In the genomic region with DNA sequence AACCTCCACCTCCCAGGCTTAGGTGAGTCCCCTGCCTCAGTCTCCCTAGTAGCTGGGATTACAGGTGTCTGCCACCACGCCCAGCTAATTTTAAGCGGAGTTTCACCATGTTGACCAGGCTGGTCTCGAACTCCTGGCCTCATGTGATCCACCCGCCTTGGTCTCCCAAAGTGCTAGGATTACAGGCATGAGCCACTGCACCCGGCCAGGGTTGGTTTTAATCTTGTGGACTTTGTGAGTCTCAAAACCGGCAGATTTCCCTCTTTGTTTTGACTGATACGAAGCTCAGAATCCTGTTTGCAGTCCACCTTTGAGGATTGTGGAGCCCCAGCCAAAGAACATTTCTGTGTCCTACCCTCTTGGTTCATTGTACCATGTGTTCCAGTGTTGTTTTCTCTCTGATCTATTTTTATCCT, we compare ENCODE assay signal across 15 cellular contexts. TPM values are rescaled to one million over a fixed set of nuclear protein-coding genes. Genes with fewer than 3 reads are reported as not detected.
DNase-seq lines count a peak whose midpoint lies in the region; ATAC-seq and TF ChIP-seq lines count a peak whose summit lies in the region.
"Had no signal": no experiment of that assay in that cellular context is flagged by ENCODE, and none has a peak within 500 bp of the region (broad histone marks: within the 10 kb centered on the region; RNA-seq: fewer than 3 reads in every experiment).

No MANE protein-coding gene starts in this region.

- no peak overlapping the region for H3K14ac ChIP-seq in mesenchymal stem cell (ENCODE audit: low read length in 2 of 2)

- no peaks in the 10 kb centered on the region for H3K27me3 ChIP-seq in esophagus muscularis mucosa
- no peaks in the 10 kb centered on the region for H3K27me3 ChIP-seq in mucosa of rectum (ENCODE audit: control insufficient read depth in 2 of 2, insufficient read depth in 2 of 2, low read length in 2 of 2)
- H3K27me3 ChIP-seq in mesenchymal stem cell (ENCODE audit: control insufficient read depth in 1 of 2, insufficient read depth in 1 of 2, low read length in 2 of 2) = no peaks in the 10 kb centered on the region
- H3K27me3 ChIP-seq: SJSA1 had no signal

- no peak overlapping the region for H2BK15ac ChIP-seq in mesenchymal stem cell (ENCODE audit: low read depth, poor library complexity, severe bottlenecking)

- ATAC-seq in natural killer cell treated with Interleukin-12 subunit alpha and Interleukin-12 subunit beta and Interleukin-15 and Interleukin-18, amount 100 ng/mL, for 72 hours = no peak
- no peak for ATAC-seq in HG03521 (IDR thresholded peaks at IDR 0.05; ENCODE audit: unreplicated experiment)

- H3K36me3 Mint-ChIP-seq in type B pancreatic cell = peaks cover 5% of the 10 kb centered on the region
- H3K36me3 Mint-ChIP-seq in natural killer cell treated with Interleukin-12 subunit alpha and Interleukin-12 subunit beta and Interleukin-15 and Interleukin-18, amount 100 ng/mL, for 72 hours = no peaks in the 10 kb centered on the region
- H3K36me3 Mint-ChIP-seq: CD4-positive, alpha-beta memory T cell had no signal

- H2BK12ac ChIP-seq in mesenchymal stem cell (ENCODE audit: low read length in 2 of 2) = no peak overlapping the region

- TF ChIP-seq CTCF in VCaP (conservative IDR thresholded peaks at IDR 0.05) (no peak), esophagus muscularis mucosa (IDR thresholded peaks at IDR 0.05) (no peak), type B pancreatic cell (conservative IDR thresholded peaks at IDR 0.05) (no peak)

- peak overlapping the region; percentile 60 for H3K27ac Mint-ChIP-seq in type B pancreatic cell
- no peak overlapping the region for H3K27ac Mint-ChIP-seq in natural killer cell treated with Interleukin-12 subunit alpha and Interleukin-12 subunit beta and Interleukin-15 and Interleukin-18, amount 100 ng/mL, for 72 hours
- H3K27ac Mint-ChIP-seq: CD4-positive, alpha-beta memory T cell had no signal

- H3K9ac ChIP-seq in mucosa of rectum (ENCODE audit: low read depth in 1 of 2, low read length in 2 of 2) = no peak overlapping the region
- H3K9ac ChIP-seq in mesenchymal stem cell (ENCODE audit: low read length) = no peak overlapping the region

- peak overlapping the region in 1 of 4 donors; percentile 4 for H3K4me3 ChIP-seq in esophagus muscularis mucosa
- H3K4me3 ChIP-seq in mucosa of rectum (ENCODE audit: low read length in 2 of 2) = no peak overlapping the region
- no peak overlapping the region for H3K4me3 ChIP-seq in mesenchymal stem cell (ENCODE audit: insufficient read depth in 1 of 2, low read depth in 1 of 2, low read length in 2 of 2)
- H3K4me3 ChIP-seq: lower lobe of right lung, SJSA1 had no signal

- H2BK120ac ChIP-seq in mesenchymal stem cell (ENCODE audit: low read depth, low read length) = no peak overlapping the region

- no peak overlapping the region for H4K8ac ChIP-seq in mesenchymal stem cell (ENCODE audit: low read length)

- H3K4ac ChIP-seq in mesenchymal stem cell (ENCODE audit: low read depth in 1 of 2, low read length in 2 of 2) = no peak overlapping the region

- peaks cover 17% of the 10 kb centered on the region for H3K79me1 ChIP-seq in mesenchymal stem cell (replicated peaks; ENCODE audit: low read length, poor library complexity, severe bottlenecking)

- H3K4me2 ChIP-seq in mesenchymal stem cell (ENCODE audit: low read length, poor library complexity, severe bottlenecking) = no peak overlapping the region

- no peak overlapping the region for H4K91ac ChIP-seq in mesenchymal stem cell (ENCODE audit: low read length)

- H3K18ac ChIP-seq in mesenchymal stem cell (ENCODE audit: low read depth in 1 of 2, low read length in 2 of 2) = no peak overlapping the region

- H3K27ac ChIP-seq in VCaP (peak overlapping the region; percentile 85), esophagus muscularis mucosa (replicated peaks in 1 of 4) (peak overlapping the region; percentile 74 to 85 (median 80)), mucosa of rectum (ENCODE audit: low read depth in 2 of 2, low read length in 2 of 2) (peak overlapping the region; percentile 43 to 54), mesenchymal stem cell (ENCODE audit: low read length, poor library complexity, severe bottlenecking) (no peak overlapping the region)
- H3K27ac ChIP-seq: SJSA1 had no signal

- H2AK5ac ChIP-seq in mesenchymal stem cell (ENCODE audit: low read length, severe bottlenecking) = no peak overlapping the region

- no peak for TF ChIP-seq POLR2A in esophagus muscularis mucosa (IDR thresholded peaks at IDR 0.05; ENCODE audit: low read depth)

- H3K36me3 ChIP-seq in esophagus muscularis mucosa = peaks cover 0 to 22% (median 9%) of the 10 kb centered on the region in 4 donors
- peaks cover 0 to 2% of the 10 kb centered on the region in 2 donors for H3K36me3 ChIP-seq in mucosa of rectum (ENCODE audit: control insufficient read depth in 2 of 2, insufficient read depth in 2 of 2, low read length in 2 of 2)
- peaks cover 19 to 21% of the 10 kb centered on the region in 2 experiments for H3K36me3 ChIP-seq in mesenchymal stem cell (ENCODE audit: control insufficient read depth in 1 of 2, insufficient read depth in 2 of 2, low read depth in 1 of 2, low read length in 2 of 2)
- H3K36me3 ChIP-seq: lower lobe of right lung had no signal

- H3K9me3 ChIP-seq in esophagus muscularis mucosa = no peaks in the 10 kb centered on the region
- H3K9me3 ChIP-seq in mucosa of rectum (ENCODE audit: control insufficient read depth in 2 of 2, low read length in 2 of 2) = no peaks in the 10 kb centered on the region
- H3K9me3 ChIP-seq in mesenchymal stem cell (ENCODE audit: control insufficient read depth, low read length) = no peaks in the 10 kb centered on the region
- H3K9me3 ChIP-seq: lower lobe of right lung, SJSA1 had no signal

- H2BK5ac ChIP-seq in mesenchymal stem cell (ENCODE audit: low read depth, low read length, poor library complexity, severe bottlenecking) = no peak overlapping the region

- H3K27me3 Mint-ChIP-seq in type B pancreatic cell = no peaks in the 10 kb centered on the region
- H3K27me3 Mint-ChIP-seq in natural killer cell treated with Interleukin-12 subunit alpha and Interleukin-12 subunit beta and Interleukin-15 and Interleukin-18, amount 100 ng/mL, for 72 hours = peaks cover 0 to 7% of the 10 kb centered on the region in 2 donors

- H3K9me3 Mint-ChIP-seq in type B pancreatic cell = no peaks in the 10 kb centered on the region
- no peaks in the 10 kb centered on the region for H3K9me3 Mint-ChIP-seq in natural killer cell treated with Interleukin-12 subunit alpha and Interleukin-12 subunit beta and Interleukin-15 and Interleukin-18, amount 100 ng/mL, for 72 hours

- TF ChIP-seq EP300 in esophagus muscularis mucosa (IDR thresholded peaks at IDR 0.05) = no peak

- H3K4me1 ChIP-seq in esophagus muscularis mucosa (peaks cover 32 to 51% (median 36%) of the 10 kb centered on the region in 4 donors), mucosa of rectum (ENCODE audit: control insufficient read depth in 2 of 2, insufficient read depth in 2 of 2, low read length in 2 of 2) (peaks cover 9 to 20% of the 10 kb centered on the region in 2 donors), mesenchymal stem cell (ENCODE audit: control insufficient read depth, insufficient read depth, low read depth, low read length) (peaks cover 6% of the 10 kb centered on the region)

- WGBS in esophagus muscularis mucosa = 64% methylated on average over 7 of the region's 7 CpGs
- 84% methylated on average over 7 of the region's 7 CpGs for WGBS in mesenchymal stem cell

- no peak overlapping the region for H2AFZ ChIP-seq in mesenchymal stem cell (ENCODE audit: low read depth, low read length)

- no peak overlapping the region for H3K23ac ChIP-seq in mesenchymal stem cell (ENCODE audit: low read length in 2 of 2)

- peaks cover 17% of the 10 kb centered on the region for H3K4me1 Mint-ChIP-seq in type B pancreatic cell (ENCODE audit: unreplicated experiment)
- no peaks in the 10 kb centered on the region for H3K4me1 Mint-ChIP-seq in natural killer cell treated with Interleukin-12 subunit alpha and Interleukin-12 subunit beta and Interleukin-15 and Interleukin-18, amount 100 ng/mL, for 72 hours (ENCODE audit: low read depth in 2 of 2)
- H3K4me1 Mint-ChIP-seq: CD4-positive, alpha-beta memory T cell had no signal

- intact Hi-C loops in esophagus muscularis mucosa (cut with DNase I) = loop anchor here (1.0 kb wide), 1 partner anchor 32 kb away; no protein-coding TSS in a partner anchor

- DNase-seq in esophagus muscularis mucosa (ENCODE audit: extremely low spot score) = no peak
- DNase-seq in type B pancreatic cell (ENCODE audit: extremely low spot score, unreplicated experiment) = no peak
- no peak for DNase-seq in natural killer cell treated with Interleukin-12 subunit alpha and Interleukin-12 subunit beta and Interleukin-15 and Interleukin-18, amount 100 ng/mL, for 72 hours (ENCODE audit: low spot score)
- no peak for DNase-seq in mesenchymal stem cell
- DNase-seq: activated naive CD4-positive, alpha-beta T cell treated with anti-CD3 and anti-CD28 coated beads, Interleukin-2, amount 50 U/mL, for 16 hours; CD4-positive, alpha-beta memory T cell; lower lobe of right lung; MM.1S; NK-92 treated with Interleukin-12 subunit alpha and Interleukin-12 subunit beta, amount 100 ng/mL, for 24 hours had no signal

- H3K4me3 Mint-ChIP-seq in type B pancreatic cell = no peak overlapping the region
- H3K4me3 Mint-ChIP-seq in natural killer cell treated with Interleukin-12 subunit alpha and Interleukin-12 subunit beta and Interleukin-15 and Interleukin-18, amount 100 ng/mL, for 72 hours = no peak overlapping the region
- H3K4me3 Mint-ChIP-seq: CD4-positive, alpha-beta memory T cell had no signal

RNA-seq across cellular contexts. Expression of a gene that starts 16.4 kb away (rescaled TPM):
- not detected for total RNA-seq in esophagus muscularis mucosa
- not detected in 2 replicates for total RNA-seq in type B pancreatic cell (ENCODE audit: low replicate concordance)
- not detected for total RNA-seq in natural killer cell treated with Interleukin-12 subunit alpha and Interleukin-12 subunit beta and Interleukin-15 and Interleukin-18, amount 100 ng/mL, for 72 hours
- not detected for polyA plus RNA-seq in mesenchymal stem cell (2013, experiment 1 of 2)
- polyA plus RNA-seq in mesenchymal stem cell (2013, experiment 2 of 2) = not detected
- total RNA-seq: CD4-positive, alpha-beta memory T cell; lower lobe of right lung; ureter had no signal
- polyA plus RNA-seq: CD4-positive, alpha-beta memory T cell; esophagus had no signal

RNA-seq across cellular contexts. Expression of a gene that starts 33.7 kb away (rescaled TPM):
- 100 to 1,000 TPM in 2 of 4 donors, 10 to 100 TPM in 2; 48.6 to 129 (median 104) TPM for total RNA-seq in esophagus muscularis mucosa
- total RNA-seq in type B pancreatic cell (ENCODE audit: low replicate concordance) = 24.7 and 78.8 TPM in 2 replicates
- 1 to 10 TPM; 1.1 to 1.7 TPM for total RNA-seq in natural killer cell treated with Interleukin-12 subunit alpha and Interleukin-12 subunit beta and Interleukin-15 and Interleukin-18, amount 100 ng/mL, for 72 hours
- 26.3 TPM for polyA plus RNA-seq in mesenchymal stem cell (2013, experiment 1 of 2)
- 26.1 TPM for polyA plus RNA-seq in mesenchymal stem cell (2013, experiment 2 of 2)
